ENCODE assay signal across 8 cellular contexts in genomic region chr10:14691359-14691758, GRCh38.
"Had no signal": no experiment of that assay in that cellular context is flagged by ENCODE, and none has a peak within 500 bp of the region (broad histone marks: within the 10 kb centered on the region; RNA-seq: fewer than 3 reads in every experiment).

No MANE protein-coding gene starts in this region.

- H3K27ac ChIP-seq: GM23248, HL-60 had no signal

- FAIRE-seq: HepG2 had no signal

- H3K36me3 ChIP-seq: HAP-1 had no signal

- ATAC-seq: HCT116, HepG2 had no signal

- H3K9ac ChIP-seq: GM23248 had no signal

- H3K4me1 ChIP-seq: HAP-1 had no signal

- H3K9me3 ChIP-seq: HAP-1 had no signal

- H3K4me3 ChIP-seq: GM23248, HAP-1 had no signal

- DNase-seq: GM23248, GOT3, H7, HFFc6 had no signal
